Comparison of ENCODE assay signal across 1 cellular context in the genomic region with DNA sequence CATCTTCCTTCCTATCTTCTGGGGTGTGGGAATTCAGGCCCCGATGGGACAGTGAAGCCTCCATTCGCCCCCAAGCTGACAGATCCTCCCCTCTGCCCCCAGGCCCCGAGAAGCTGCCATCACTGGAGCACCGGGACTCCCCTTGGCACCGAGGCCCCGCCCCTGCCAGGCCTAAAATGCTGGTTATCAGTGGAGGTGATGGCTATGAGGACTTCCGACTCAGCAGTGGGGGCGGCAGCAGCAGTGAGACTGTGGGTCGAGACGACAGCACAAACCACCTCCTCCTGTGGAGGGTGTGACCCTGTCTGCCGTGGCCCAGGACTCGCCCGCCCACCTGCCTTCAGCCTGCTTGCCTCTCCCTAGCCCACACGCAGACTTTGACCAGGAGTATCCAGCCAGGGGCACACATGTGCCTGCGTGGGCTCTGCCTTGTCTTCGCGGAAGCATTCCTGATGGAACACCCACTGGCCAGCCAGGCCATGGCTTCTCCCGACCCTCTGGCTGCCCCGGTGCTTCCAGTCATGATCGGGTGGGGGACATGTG.
TF ChIP-seq lines count a peak whose summit lies in the region.

No MANE protein-coding gene starts in this region.

TF ChIP-seq in K562, 482 proteins besides CTCF, POLR2A, EP300 and RAD21:
- no peak for TF ChIP-seq RBBP5 (IDR thresholded peaks at IDR 0.05; ENCODE audit: borderline replicate concordance, insufficient read depth, low read length, poor library complexity, severe bottlenecking)
- TF ChIP-seq, protein P1, sequence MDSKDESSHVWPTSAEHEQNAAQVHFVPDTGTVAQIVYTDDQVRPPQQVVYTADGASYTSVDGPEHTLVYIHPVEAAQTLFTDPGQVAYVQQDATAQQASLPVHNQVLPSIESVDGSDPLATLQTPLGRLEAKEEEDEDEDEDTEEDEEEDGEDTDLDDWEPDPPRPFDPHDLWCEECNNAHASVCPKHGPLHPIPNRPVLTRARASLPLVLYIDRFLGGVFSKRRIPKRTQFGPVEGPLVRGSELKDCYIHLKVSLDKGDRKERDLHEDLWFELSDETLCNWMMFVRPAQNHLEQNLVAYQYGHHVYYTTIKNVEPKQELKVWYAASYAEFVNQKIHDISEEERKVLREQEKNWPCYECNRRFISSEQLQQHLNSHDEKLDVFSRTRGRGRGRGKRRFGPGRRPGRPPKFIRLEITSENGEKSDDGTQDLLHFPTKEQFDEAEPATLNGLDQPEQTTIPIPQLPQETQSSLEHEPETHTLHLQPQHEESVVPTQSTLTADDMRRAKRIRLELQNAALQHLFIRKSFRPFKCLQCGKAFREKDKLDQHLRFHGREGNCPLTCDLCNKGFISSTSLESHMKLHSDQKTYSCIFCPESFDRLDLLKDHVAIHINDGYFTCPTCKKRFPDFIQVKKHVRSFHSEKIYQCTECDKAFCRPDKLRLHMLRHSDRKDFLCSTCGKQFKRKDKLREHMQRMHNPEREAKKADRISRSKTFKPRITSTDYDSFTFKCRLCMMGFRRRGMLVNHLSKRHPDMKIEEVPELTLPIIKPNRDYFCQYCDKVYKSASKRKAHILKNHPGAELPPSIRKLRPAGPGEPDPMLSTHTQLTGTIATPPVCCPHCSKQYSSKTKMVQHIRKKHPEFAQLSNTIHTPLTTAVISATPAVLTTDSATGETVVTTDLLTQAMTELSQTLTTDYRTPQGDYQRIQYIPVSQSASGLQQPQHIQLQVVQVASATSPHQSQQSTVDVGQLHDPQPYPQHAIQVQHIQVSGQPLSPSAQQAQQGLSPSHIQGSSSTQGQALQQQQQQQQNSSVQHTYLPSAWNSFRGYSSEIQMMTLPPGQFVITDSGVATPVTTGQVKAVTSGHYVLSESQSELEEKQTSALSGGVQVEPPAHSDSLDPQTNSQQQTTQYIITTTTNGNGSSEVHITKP (IDR thresholded peaks at IDR 0.05; ENCODE audit: partially characterized antibody) = peak; percentile 56
